In genomic region chr6:17998003-17998402, GRCh38 we compare ENCODE assay signal across 15 cellular contexts.
"Had no signal": no experiment of that assay in that cellular context is flagged by ENCODE, and none has a peak within 500 bp of the region (broad histone marks: within the 10 kb centered on the region; RNA-seq: fewer than 3 reads in every experiment).

No MANE protein-coding gene starts in this region.

- H3K4me1 ChIP-seq: ascending aorta, testis had no signal

- H3K4me3 ChIP-seq: ascending aorta, cardiac muscle cell, esophagus squamous epithelium, lung, testis had no signal

- H3K9me3 ChIP-seq: ascending aorta, esophagus squamous epithelium, testis had no signal

- H3K27me3 ChIP-seq: ascending aorta, cardiac muscle cell, esophagus squamous epithelium, testis had no signal

- H3K27ac ChIP-seq: ascending aorta, cardiac muscle cell, esophagus squamous epithelium, testis had no signal

- H3K36me3 ChIP-seq: ascending aorta, cardiac muscle cell, esophagus squamous epithelium had no signal

- DNase-seq: activated CD4-positive, alpha-beta memory T cell treated with anti-CD3 and anti-CD28 coated beads for 36 hours; activated T-cell treated with anti-CD3 and anti-CD28 coated beads, Interleukin-2, amount 50 U/mL, for 48 hours; esophagus squamous epithelium; glutamatergic neuron; immature natural killer cell; left cardiac atrium; midbrain; retina; stimulated activated CD4-positive, alpha-beta T cell treated with anti-CD3 and anti-CD28 coated beads, Interleukin-15, amount 100 ng/mL, for 24 hours; stimulated activated CD4-positive, alpha-beta T cell treated with anti-CD3 and anti-CD28 coated beads, Interleukin-4, amount 100 ng/mL, for 4 hours; stimulated activated naive CD8-positive, alpha-beta T cell treated with anti-CD3 and anti-CD28 coated beads, Interleukin-15, amount 100 ng/mL, for 72 hours; testis had no signal

- ATAC-seq: left cardiac atrium; stimulated activated naive CD8-positive, alpha-beta T cell treated with anti-CD3 and anti-CD28 coated beads, Interleukin-15, amount 100 ng/mL, for 72 hours had no signal
